Comparison of ENCODE assay signal across 8 cellular contexts in genomic region chr16:46688101-46688656, GRCh38. TPM values are rescaled to one million over a fixed set of nuclear protein-coding genes. Genes with fewer than 3 reads are reported as not detected.
DNase-seq lines count a peak whose midpoint lies in the region; ATAC-seq and TF ChIP-seq lines count a peak whose summit lies in the region.

No MANE protein-coding gene starts in this region.

- POLR2A ChIA-PET in PC-3 (lab: Charles Lee; ENCODE audit: unreplicated experiment): interaction anchor here (0.7 kb wide), 1 partner anchor 275 kb away, joined by 3 read pairs; no protein-coding TSS in a partner anchor

- H3K27ac ChIP-seq in PC-3 (ENCODE audit: low read length) (peak overlapping the region; percentile 71), gastroesophageal sphincter (peak overlapping the region; percentile 21 to 95 (median 90))

- H3K9me3 ChIP-seq in PC-3 (ENCODE audit: low read length) (no peaks in the 10 kb centered on the region), gastroesophageal sphincter (no peaks in the 10 kb centered on the region)

- no peak; the same call in 1 of the 2 replicates for TF ChIP-seq CTCF in PC-3 (conservative IDR thresholded peaks at IDR 0.05; ENCODE audit: low read depth, low read length)
- no peak for TF ChIP-seq CTCF in gastroesophageal sphincter (IDR thresholded peaks at IDR 0.05)

- no peaks in the 10 kb centered on the region for H3F3A ChIP-seq in PC-3 (ENCODE audit: low read length, unreplicated experiment)

- no peak overlapping the region for H3K27ac Mint-ChIP-seq in activated T-helper 2 cell treated with anti-CD3 and anti-CD28 coated beads, Interferon-gamma antibody, Interleukin-2, Interleukin-4, amounts not matched to agents 10 μg/mL and 5 μg/mL and 100 μg/mL, durations not matched to agents 14 hours and 24 hours and 36 hours
- H3K27ac Mint-ChIP-seq in activated T-helper 17 cell treated with anti-CD3 and anti-CD28 coated beads, Interleukin-2, amount 50 U/mL, for 72 hours: no peak overlapping the region

- peak overlapping the region; percentile 89 for H3K9ac ChIP-seq in PC-3 (ENCODE audit: low read length)

- no peak for TF ChIP-seq POLR2A in gastroesophageal sphincter (IDR thresholded peaks at IDR 0.05)

- peaks cover 62% of the 10 kb centered on the region for H4K20me1 ChIP-seq in PC-3 (ENCODE audit: low read length)

- H3K4me1 ChIP-seq in PC-3 (ENCODE audit: insufficient read depth, low read length) (peaks cover 23% of the 10 kb centered on the region), gastroesophageal sphincter (peaks cover 0 to 56% (median 21%) of the 10 kb centered on the region in 3 donors)

- no peaks in the 10 kb centered on the region for H3K9me2 ChIP-seq in PC-3 (replicated peaks; ENCODE audit: low read length)

- intact Hi-C loops in PC-3 (cut with micrococcal nuclease): loop anchor here (1.0 to 5.0 kb wide), 2 partner anchors 15 to 114 kb away; no protein-coding TSS in a partner anchor
- intact Hi-C loops in activated T-helper 2 cell treated with anti-CD3 and anti-CD28 coated beads, Interferon-gamma antibody, Interleukin-2, Interleukin-4, amounts not matched to agents 10 μg/mL and 5 μg/mL and 100 μg/mL, durations not matched to agents 14 hours and 24 hours and 36 hours (cut with micrococcal nuclease): loop anchor here (2.0 to 5.0 kb wide), 3 partner anchors 66 to 774 kb away; partner anchors contain the start of genes DNAJA2, ITFG1, PHKB and SHCBP1

- H3K36me3 ChIP-seq in PC-3 (ENCODE audit: low read depth, low read length): peaks cover 18% of the 10 kb centered on the region
- no peaks in the 10 kb centered on the region for H3K36me3 ChIP-seq in gastroesophageal sphincter

- no peaks in the 10 kb centered on the region for H3K9me3 Mint-ChIP-seq in activated T-helper 2 cell treated with anti-CD3 and anti-CD28 coated beads, Interferon-gamma antibody, Interleukin-2, Interleukin-4, amounts not matched to agents 10 μg/mL and 5 μg/mL and 100 μg/mL, durations not matched to agents 14 hours and 24 hours and 36 hours
- H3K9me3 Mint-ChIP-seq in activated T-helper 17 cell treated with anti-CD3 and anti-CD28 coated beads, Interleukin-2, amount 50 U/mL, for 72 hours: no peaks in the 10 kb centered on the region

- no peaks in the 10 kb centered on the region for H3K27me3 Mint-ChIP-seq in activated T-helper 2 cell treated with anti-CD3 and anti-CD28 coated beads, Interferon-gamma antibody, Interleukin-2, Interleukin-4, amounts not matched to agents 10 μg/mL and 5 μg/mL and 100 μg/mL, durations not matched to agents 14 hours and 24 hours and 36 hours (ENCODE audit: low read depth)
- H3K27me3 Mint-ChIP-seq in activated T-helper 17 cell treated with anti-CD3 and anti-CD28 coated beads, Interleukin-2, amount 50 U/mL, for 72 hours: no peaks in the 10 kb centered on the region

- no peaks in the 10 kb centered on the region for H3K27me3 ChIP-seq in PC-3 (ENCODE audit: low read length)
- H3K27me3 ChIP-seq in gastroesophageal sphincter: no peaks in the 10 kb centered on the region

- in situ Hi-C loops in G401 (cut with HindIII; ENCODE audit: low sequenced_read_pairs): no loop called here

- 2 to 8% methylated on average over 5 to 11 of the region's 15 CpGs for WGBS in gastroesophageal sphincter (ENCODE audit: low coverage in 1 of 2), 2 donors

- no peak for ATAC-seq in PC-3
- no peak for ATAC-seq in gastroesophageal sphincter
- no peak for ATAC-seq in activated T-helper 17 cell treated with anti-CD3 and anti-CD28 coated beads, Interleukin-2, amount 50 U/mL, for 72 hours (replicated peaks)

- H3K79me2 ChIP-seq in PC-3 (ENCODE audit: low read length): peaks cover 86% of the 10 kb centered on the region

- H3K4me3 Mint-ChIP-seq in activated T-helper 2 cell treated with anti-CD3 and anti-CD28 coated beads, Interferon-gamma antibody, Interleukin-2, Interleukin-4, amounts not matched to agents 10 μg/mL and 5 μg/mL and 100 μg/mL, durations not matched to agents 14 hours and 24 hours and 36 hours (ENCODE audit: low read depth): no peak overlapping the region
- H3K4me3 Mint-ChIP-seq in activated T-helper 17 cell treated with anti-CD3 and anti-CD28 coated beads, Interleukin-2, amount 50 U/mL, for 72 hours: no peak overlapping the region

- H3K36me3 Mint-ChIP-seq in activated T-helper 2 cell treated with anti-CD3 and anti-CD28 coated beads, Interferon-gamma antibody, Interleukin-2, Interleukin-4, amounts not matched to agents 10 μg/mL and 5 μg/mL and 100 μg/mL, durations not matched to agents 14 hours and 24 hours and 36 hours (ENCODE audit: low read depth): peaks cover 19% of the 10 kb centered on the region
- peaks cover 22% of the 10 kb centered on the region for H3K36me3 Mint-ChIP-seq in activated T-helper 17 cell treated with anti-CD3 and anti-CD28 coated beads, Interleukin-2, amount 50 U/mL, for 72 hours (ENCODE audit: low read depth)

- DNase-seq in G401 (ENCODE audit: low spot score) (peak; percentile 47), PC-3 (peak; percentile 45), pons (ENCODE audit: low spot score) (peak; percentile 68), NCI-H1048 (lab: John Stamatoyannopoulos, UW) (no peak)
- no peak for DNase-seq in activated T-helper 2 cell treated with anti-CD3 and anti-CD28 coated beads, Interferon-gamma antibody, Interleukin-2, Interleukin-4, amounts not matched to agents 10 μg/mL and 5 μg/mL and 100 μg/mL, durations not matched to agents 14 hours and 24 hours and 36 hours (ENCODE audit: low spot score)
- DNase-seq in activated naive CD4-positive, alpha-beta T cell treated with anti-CD3 and anti-CD28 coated beads, Interleukin-2, amount 50 U/mL, for 16 hours: no peak

- CTCF ChIA-PET in PC-3 (lab: Charles Lee): no interaction called here

- peaks cover 46% of the 10 kb centered on the region for H3K4me1 Mint-ChIP-seq in activated T-helper 2 cell treated with anti-CD3 and anti-CD28 coated beads, Interferon-gamma antibody, Interleukin-2, Interleukin-4, amounts not matched to agents 10 μg/mL and 5 μg/mL and 100 μg/mL, durations not matched to agents 14 hours and 24 hours and 36 hours (ENCODE audit: low read depth)
- peaks cover 34% of the 10 kb centered on the region for H3K4me1 Mint-ChIP-seq in activated T-helper 17 cell treated with anti-CD3 and anti-CD28 coated beads, Interleukin-2, amount 50 U/mL, for 72 hours

- TF ChIP-seq EP300 in gastroesophageal sphincter (IDR thresholded peaks at IDR 0.05): no peak

- H3K4me3 ChIP-seq in PC-3 (ENCODE audit: low read length) (peak overlapping the region; percentile 95), gastroesophageal sphincter (peak overlapping the region; percentile 80 to 82)

- H3K4me2 ChIP-seq in PC-3 (ENCODE audit: low read length): peak overlapping the region; percentile 94

- peak overlapping the region; percentile 72 for H2AFZ ChIP-seq in PC-3 (ENCODE audit: low read length)

- no TSS peak for BruUV-seq in PC-3 (replicated peaks; lab: Mats Ljungman, UMichigan)

RNA-seq across cellular contexts. Expression of gene VPS35, which starts 0.8 kb away (rescaled TPM):
- total RNA-seq in G401 (2014; rRNA removed; shearing (Covaris generic)): 177 and 200 TPM in 2 replicates
- total RNA-seq in PC-3 (2014; rRNA removed): 35.9 and 39.3 TPM in 2 replicates
- total RNA-seq in gastroesophageal sphincter: 100 to 1,000 TPM in 1 of 4 donors, 10 to 100 TPM in 3; 76.6 to 119 (median 91.7) TPM
- 90.4 and 90.5 TPM in 2 replicates for total RNA-seq in activated T-helper 2 cell treated with anti-CD3 and anti-CD28 coated beads, Interferon-gamma antibody, Interleukin-2, Interleukin-4, amounts not matched to agents 10 μg/mL and 5 μg/mL and 100 μg/mL, durations not matched to agents 14 hours and 24 hours and 36 hours
- 100 to 1,000 TPM in 1 of 2 donors, 10 to 100 TPM in 1; 74.2 to 105 TPM for total RNA-seq in activated T-helper 17 cell treated with anti-CD3 and anti-CD28 coated beads, Interleukin-2, amount 50 U/mL, for 72 hours

RNA-seq across cellular contexts. Expression of gene ORC6, which starts 1.3 kb away (rescaled TPM):
- total RNA-seq in G401 (2014; rRNA removed; shearing (Covaris generic)): 88.0 and 88.2 TPM in 2 replicates
- total RNA-seq in PC-3 (2014; rRNA removed) (27.7 and 29.9 TPM in 2 replicates), gastroesophageal sphincter (1 to 10 TPM in 2 of 4 donors, under 1 TPM in 2; 0.62 to 2.2 (median 1.2) TPM)
- 56.2 and 56.8 TPM in 2 replicates for total RNA-seq in activated T-helper 2 cell treated with anti-CD3 and anti-CD28 coated beads, Interferon-gamma antibody, Interleukin-2, Interleukin-4, amounts not matched to agents 10 μg/mL and 5 μg/mL and 100 μg/mL, durations not matched to agents 14 hours and 24 hours and 36 hours
- total RNA-seq in activated T-helper 17 cell treated with anti-CD3 and anti-CD28 coated beads, Interleukin-2, amount 50 U/mL, for 72 hours: 10 to 100 TPM; 30.9 to 53.7 TPM

RNA-seq across cellular contexts. Expression of gene MYLK3, which starts 60.0 kb away (rescaled TPM):
- 4.7 and 9.1 TPM in 2 replicates for total RNA-seq in G401 (2014; rRNA removed; shearing (Covaris generic))
- total RNA-seq in PC-3 (2014; rRNA removed): under 0.01 TPM in 1 of 2 replicates, not detected in the other
- 1 to 10 TPM in 1 of 4 donors, under 1 TPM in 3; 0.31 to 2.2 (median 0.54) TPM for total RNA-seq in gastroesophageal sphincter
- total RNA-seq in activated T-helper 2 cell treated with anti-CD3 and anti-CD28 coated beads, Interferon-gamma antibody, Interleukin-2, Interleukin-4, amounts not matched to agents 10 μg/mL and 5 μg/mL and 100 μg/mL, durations not matched to agents 14 hours and 24 hours and 36 hours: 0.25 and 0.32 TPM in 2 replicates
- total RNA-seq in activated T-helper 17 cell treated with anti-CD3 and anti-CD28 coated beads, Interleukin-2, amount 50 U/mL, for 72 hours: under 1 TPM; 0.56 to 0.58 TPM

Comparison
In these comparisons a context has a peak if more than half of its experiments do, and no peak if none do; other contexts are left out.
1. DNase-seq: peak in G401 (single experiment), PC-3 (single experiment) and pons (single experiment); none in activated T-helper 2 cell treated with anti-CD3 and anti-CD28 coated beads, Interferon-gamma antibody, Interleukin-2, Interleukin-4, amounts not matched to agents 10 μg/mL and 5 μg/mL and 100 μg/mL, durations not matched to agents 14 hours and 24 hours and 36 hours (single experiment), activated naive CD4-positive, alpha-beta T cell treated with anti-CD3 and anti-CD28 coated beads, Interleukin-2, amount 50 U/mL, for 16 hours (single experiment) and NCI-H1048 (single experiment).